Comparison of ENCODE assay signal across 1 cellular context in genomic region chr14:26925876-26926584, GRCh38.
TF ChIP-seq lines count a peak whose summit lies in the region.

No MANE protein-coding gene starts in this region.

TF ChIP-seq in H1, 55 proteins besides CTCF, POLR2A, EP300 and RAD21 (continued from another document):
- TF ChIP-seq TCF12 (IDR thresholded peaks at IDR 0.05; ENCODE audit: low read depth, low read length) (no peak), MAX (IDR thresholded peaks at IDR 0.05) (no peak), SIX5 (IDR thresholded peaks at IDR 0.05; ENCODE audit: low read depth, low read length) (no peak), BACH1 (IDR thresholded peaks at IDR 0.05; ENCODE audit: low read length) (no peak), SIN3A (conservative IDR thresholded peaks at IDR 0.05 in 1 of 2, IDR thresholded peaks at IDR 0.05 in 1 of 2; ENCODE audit: low read depth in 1 of 2, low read length in 2 of 2) (no peak), USF2 (IDR thresholded peaks at IDR 0.05; ENCODE audit: low read length) (no peak)
TF ChIP-seq in H1: peak in this region for 0.
